33 cellular contexts compared by ENCODE assay signal in the genomic region with DNA sequence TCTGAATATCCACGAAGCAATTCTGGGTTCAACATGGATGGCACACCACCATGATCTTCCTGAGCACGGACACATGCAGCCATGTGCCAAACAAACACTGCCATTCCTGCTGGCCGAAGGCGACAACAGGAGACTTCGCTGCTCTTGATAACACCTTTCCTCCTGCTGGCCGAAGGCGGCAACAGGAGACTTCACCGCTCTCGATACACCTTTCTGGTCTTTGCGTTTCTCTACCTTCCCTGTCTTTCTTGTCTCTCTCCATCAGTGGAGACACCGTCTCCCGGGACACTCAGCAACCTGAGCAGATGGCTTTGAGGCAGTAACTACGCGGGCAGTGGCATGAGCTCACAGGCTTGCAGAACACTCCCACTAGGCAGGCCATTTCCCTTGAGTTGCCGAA. TPM values are rescaled to one million over a fixed set of nuclear protein-coding genes. Genes with fewer than 3 reads are reported as not detected.
DNase-seq lines count a peak whose midpoint lies in the region; ATAC-seq, FAIRE-seq and TF ChIP-seq lines count a peak whose summit lies in the region.
"Had no signal": no experiment of that assay in that cellular context is flagged by ENCODE, and none has a peak within 500 bp of the region (broad histone marks: within the 10 kb centered on the region; RNA-seq: fewer than 3 reads in every experiment).

No MANE protein-coding gene starts in this region.

- TF ChIP-seq EP300 in K562 (IDR thresholded peaks at IDR 0.05; ENCODE audit: low read length): no peak

- ATAC-seq in K562: peak; percentile 19; the same call in 1 of the 3 replicates
- ATAC-seq in GM18867 (IDR thresholded peaks at IDR 0.05; ENCODE audit: unreplicated experiment): no peak
- no peak for ATAC-seq in activated CD8-positive, alpha-beta T cell treated with anti-CD3 and anti-CD28 coated beads, Interleukin-2, amount 10 ng/mL, durations not matched to agents 7 days and 5 days
- ATAC-seq: activated CD4-positive, alpha-beta T cell treated with anti-CD3 and anti-CD28 coated beads for 36 hours; gastroesophageal sphincter; natural killer cell treated with Interleukin-12 subunit alpha and Interleukin-12 subunit beta and Interleukin-15 and Interleukin-18, amount 100 ng/mL, for 72 hours had no signal

- H3K27ac ChIP-seq in BLaER1 (no peak overlapping the region), K562 (ENCODE audit: extremely low read depth, low read depth, low read length) (no peak overlapping the region)
- H3K27ac ChIP-seq: C4-2B, gastroesophageal sphincter, hepatocyte, Peyer's patch, prostate gland, sigmoid colon had no signal

- H4K20me1 ChIP-seq in BLaER1: no peaks in the 10 kb centered on the region
- peaks cover 4% of the 10 kb centered on the region; the same call in 1 of the 2 replicates for H4K20me1 ChIP-seq in K562 (replicated peaks; ENCODE audit: control insufficient read depth, insufficient read depth, low read length)

- peaks cover 17% of the 10 kb centered on the region for H3K4me1 Mint-ChIP-seq in activated CD8-positive, alpha-beta T cell treated with anti-CD3 and anti-CD28 coated beads, Interleukin-2, amount 10 ng/mL, durations not matched to agents 7 days and 5 days (ENCODE audit: low read depth)

- peaks cover 91% of the 10 kb centered on the region for H3K4me1 ChIP-seq in BLaER1
- H3K4me1 ChIP-seq in K562 (replicated peaks in 1 of 2; ENCODE audit: control insufficient read depth in 2 of 2, insufficient read depth in 2 of 2, low read length in 2 of 2): peaks cover 0 to 3% of the 10 kb centered on the region in 2 experiments; a peak in 2 of 5 replicates
- H3K4me1 ChIP-seq: gastroesophageal sphincter, Peyer's patch, prostate gland, sigmoid colon had no signal

- intact Hi-C loops in K562 (cut with micrococcal nuclease): no loop called here

- no peak overlapping the region for H3K27ac Mint-ChIP-seq in activated CD8-positive, alpha-beta T cell treated with anti-CD3 and anti-CD28 coated beads, Interleukin-2, amount 10 ng/mL, durations not matched to agents 7 days and 5 days
- H3K27ac Mint-ChIP-seq: activated CD4-positive, alpha-beta T cell treated with anti-CD3 and anti-CD28 coated beads for 36 hours; activated naive CD8-positive, alpha-beta T cell treated with anti-CD3 and anti-CD28 coated beads, Interleukin-2, amount 10 ng/mL, durations not matched to agents 7 days and 5 days; natural killer cell treated with Interleukin-12 subunit alpha and Interleukin-12 subunit beta and Interleukin-15 and Interleukin-18, amount 100 ng/mL, for 72 hours had no signal

- no peak for TF ChIP-seq RAD21 in K562 (CRISPR knock-in tag; conservative IDR thresholded peaks at IDR 0.05 in 1 of 2, IDR thresholded peaks at IDR 0.05 in 1 of 2)

- H3K4me2 ChIP-seq in BLaER1 (peak overlapping the region; percentile 59), K562 (ENCODE audit: insufficient read depth, low read length) (no peak overlapping the region)
- H3K4me2 ChIP-seq: hepatocyte had no signal

- H3K79me2 ChIP-seq in K562 (ENCODE audit: control insufficient read depth, insufficient read depth, low read length): no peaks in the 10 kb centered on the region
- H3K79me2 ChIP-seq: hepatocyte had no signal

- DNase-seq in G401 (ENCODE audit: low spot score): peak; percentile 56
- DNase-seq in K562 (ENCODE audit: extremely low read depth in 1 of 4, low spot score in 3 of 4): peak in 1 of 4 experiments; percentile 10
- peak; percentile 15 for DNase-seq in left kidney (ENCODE audit: low read depth, low spot score)
- DNase-seq in SW 1271 (lab: John Stamatoyannopoulos, UW): no peak
- DNase-seq in activated CD8-positive, alpha-beta T cell treated with anti-CD3 and anti-CD28 coated beads, Interleukin-2, amount 10 ng/mL, durations not matched to agents 7 days and 5 days: no peak
- DNase-seq: activated CD4-positive, alpha-beta T cell treated with anti-CD3 and anti-CD28 coated beads for 36 hours; activated gamma-delta T cell; activated naive CD8-positive, alpha-beta T cell treated with anti-CD3 and anti-CD28 coated beads, Interleukin-2, amount 10 ng/mL, durations not matched to agents 7 days and 5 days; activated T-cell treated with anti-CD3 and anti-CD28 coated beads, Interleukin-2, amount 50 U/mL, for 1 hour; central memory CD4-positive, alpha-beta T cell; COR-L47; KG1; MG63; NCI-H1105; NCI-H1930; occipital lobe; Peyer's patch; SHP77 treated with DMSO at 0.1 percent for 48 hours; sigmoid colon; stimulated activated CD4-positive, alpha-beta T cell treated with anti-CD3 and anti-CD28 coated beads, Interleukin-12 subunit alpha, Interleukin-12 subunit beta, amount 100 ng/mL, for 4 hours; stimulated activated CD4-positive, alpha-beta T cell treated with anti-CD3 and anti-CD28 coated beads, Interleukin-2, amount 100 ng/mL, for 48 hours had no signal

- H3K4me3 Mint-ChIP-seq in activated CD8-positive, alpha-beta T cell treated with anti-CD3 and anti-CD28 coated beads, Interleukin-2, amount 10 ng/mL, durations not matched to agents 7 days and 5 days: no peak overlapping the region
- H3K4me3 Mint-ChIP-seq: activated CD4-positive, alpha-beta T cell treated with anti-CD3 and anti-CD28 coated beads for 36 hours; activated naive CD8-positive, alpha-beta T cell treated with anti-CD3 and anti-CD28 coated beads, Interleukin-2, amount 10 ng/mL, durations not matched to agents 7 days and 5 days; natural killer cell treated with Interleukin-12 subunit alpha and Interleukin-12 subunit beta and Interleukin-15 and Interleukin-18, amount 100 ng/mL, for 72 hours had no signal

- in situ Hi-C loops in G401 (cut with HindIII; ENCODE audit: low sequenced_read_pairs): no loop called here
- in situ Hi-C loops in K562 (cut with MboI): no loop called here

- H3K27me3 Mint-ChIP-seq in activated CD8-positive, alpha-beta T cell treated with anti-CD3 and anti-CD28 coated beads, Interleukin-2, amount 10 ng/mL, durations not matched to agents 7 days and 5 days (ENCODE audit: low read depth): peaks cover 24% of the 10 kb centered on the region
- H3K27me3 Mint-ChIP-seq: activated CD4-positive, alpha-beta T cell treated with anti-CD3 and anti-CD28 coated beads for 36 hours had no signal

- no peak overlapping the region for H2AFZ ChIP-seq in K562 (ENCODE audit: low read depth, low read length)
- H2AFZ ChIP-seq: hepatocyte had no signal

- H3K9me1 ChIP-seq in K562 (ENCODE audit: control insufficient read depth, insufficient read depth, low read length): peaks cover 5% of the 10 kb centered on the region

- H3K9me3 Mint-ChIP-seq in activated CD8-positive, alpha-beta T cell treated with anti-CD3 and anti-CD28 coated beads, Interleukin-2, amount 10 ng/mL, durations not matched to agents 7 days and 5 days (ENCODE audit: insufficient read depth): no peaks in the 10 kb centered on the region
- H3K9me3 Mint-ChIP-seq: activated naive CD8-positive, alpha-beta T cell treated with anti-CD3 and anti-CD28 coated beads, Interleukin-2, amount 10 ng/mL, durations not matched to agents 7 days and 5 days; natural killer cell treated with Interleukin-12 subunit alpha and Interleukin-12 subunit beta and Interleukin-15 and Interleukin-18, amount 100 ng/mL, for 72 hours had no signal

- 8% methylated on average over 15 of the region's 15 CpGs for WGBS in K562 (ENCODE audit: insufficient coverage, low coverage, missing lambda C conversion rate)

- H3K36me3 Mint-ChIP-seq in activated CD8-positive, alpha-beta T cell treated with anti-CD3 and anti-CD28 coated beads, Interleukin-2, amount 10 ng/mL, durations not matched to agents 7 days and 5 days (ENCODE audit: low read depth): no peaks in the 10 kb centered on the region
- H3K36me3 Mint-ChIP-seq: activated naive CD8-positive, alpha-beta T cell treated with anti-CD3 and anti-CD28 coated beads, Interleukin-2, amount 10 ng/mL, durations not matched to agents 7 days and 5 days; natural killer cell treated with Interleukin-12 subunit alpha and Interleukin-12 subunit beta and Interleukin-15 and Interleukin-18, amount 100 ng/mL, for 72 hours had no signal

- H3K27me3 ChIP-seq in BLaER1 (peaks cover 5% of the 10 kb centered on the region; the same call in 1 of the 2 replicates), K562 (ENCODE audit: control insufficient read depth in 2 of 2, insufficient read depth in 2 of 2, low read length in 2 of 2) (peaks cover 79 to 84% of the 10 kb centered on the region in 2 experiments)
- H3K27me3 ChIP-seq: dorsolateral prefrontal cortex, gastroesophageal sphincter, hepatocyte, MG63, Peyer's patch, sigmoid colon, tibial nerve had no signal

- H3K9me3 ChIP-seq in BLaER1 (peaks cover 10% of the 10 kb centered on the region; the same call in 1 of the 2 replicates), K562 (replicated peaks; ENCODE audit: control insufficient read depth, insufficient read depth, low read depth, low read length) (no peaks in the 10 kb centered on the region)
- H3K9me3 ChIP-seq: gastroesophageal sphincter, MG63, Peyer's patch, prostate gland, sigmoid colon, tibial nerve had no signal

- H3K36me3 ChIP-seq in BLaER1 (no peaks in the 10 kb centered on the region), K562 (ENCODE audit: control insufficient read depth, insufficient read depth, low read length) (no peaks in the 10 kb centered on the region)
- H3K36me3 ChIP-seq: MG63, Peyer's patch, prostate gland had no signal

- TF ChIP-seq CTCF in K562 (IDR thresholded peaks at IDR 0.05 in 2 of 3, conservative IDR thresholded peaks at IDR 0.05 in 1 of 3; ENCODE audit: insufficient read depth in 2 of 3, low read depth in 1 of 3, low read length in 3 of 3): peak in 1 of 3 experiments; percentile 26; a peak in 1 of 6 replicates

- POLR2A ChIA-PET in K562 (lab: Yijun Ruan, JAX): interaction anchor here (1.3 to 2.2 kb wide), 2 partner anchors 27 to 38 kb away, joined by 4 to 5 read pairs; no protein-coding TSS in a partner anchor
- POLR2A ChIA-PET in activated CD8-positive, alpha-beta T cell treated with anti-CD3 and anti-CD28 coated beads, Interleukin-2, amount 10 ng/mL, durations not matched to agents 7 days and 5 days (lab: Charles Lee): no interaction called here

- no TSS peak for BruUV-seq in K562 (replicated peaks; lab: Mats Ljungman, UMichigan)

- CTCF ChIA-PET in K562 (lab: Yijun Ruan, JAX; ENCODE audit: low intra/inter-chr PET ratio): no interaction called here
- CTCF ChIA-PET in activated CD8-positive, alpha-beta T cell treated with anti-CD3 and anti-CD28 coated beads, Interleukin-2, amount 10 ng/mL, durations not matched to agents 7 days and 5 days (lab: Charles Lee): interaction anchor here (0.7 to 1.9 kb wide), 2 partner anchors 10 to 37 kb away, joined by 3 to 10 read pairs; no protein-coding TSS in a partner anchor

- TF ChIP-seq POLR2A in K562 (conservative IDR thresholded peaks at IDR 0.05): no peak

- no peak overlapping the region for H3K9ac ChIP-seq in BLaER1
- no peak overlapping the region for H3K9ac ChIP-seq in K562 (ENCODE audit: insufficient read depth in 1 of 2, low read depth in 2 of 2, low read length in 2 of 2)

- H3K4me3 ChIP-seq in BLaER1 (no peak overlapping the region), K562 (no peak overlapping the region)
- H3K4me3 ChIP-seq: dorsolateral prefrontal cortex, gastroesophageal sphincter, hepatocyte, MG63, Peyer's patch, prostate gland, sigmoid colon, tibial nerve had no signal

- FAIRE-seq in K562 (lab: Jason Lieb, UNC): peak; percentile 23
- FAIRE-seq: astrocyte, GM19239, H54 had no signal

RNA-seq across cellular contexts. Expression of a gene that starts 54.9 kb away (rescaled TPM):
- 28.7 and 37.0 TPM in 2 replicates for total RNA-seq in G401 (2014; rRNA removed; shearing (Covaris generic))
- total RNA-seq in K562 (2011; cell fraction: chromatin; rRNA removed; ENCODE audit: low replicate concordance): 21.5 and 61.7 TPM in 2 replicates
- total RNA-seq in K562 (2011; cell fraction: nucleolus; rRNA removed): 19.8 and 26.6 TPM in 2 replicates
- total RNA-seq in K562 (2011; cell fraction: nucleoplasm; rRNA removed): 29.1 and 45.8 TPM in 2 replicates
- 78.6 and 97.7 TPM in 2 replicates for total RNA-seq in K562 (2014; rRNA removed)
- total RNA-seq in K562 (2014; rRNA removed; fragmentation: Illumina TruSeq; extraction: Trizol): 132 and 145 TPM in 2 replicates
- total RNA-seq in K562 (2015; rRNA removed; fragmentation: Illumina TruSeq; extraction: Trizol): 141 and 149 TPM in 2 replicates
- 103 and 110 TPM in 2 replicates for total RNA-seq in K562 (2021)
- polyA plus RNA-seq in K562 (2011; rRNA removed): 115 and 138 TPM in 2 replicates
- 100 and 103 TPM in 2 replicates for polyA plus RNA-seq in K562 (2011; cell fraction: cytosol; rRNA removed)
- polyA plus RNA-seq in K562 (2011; cell fraction: nucleus; rRNA removed): 48.3 and 68.3 TPM in 2 replicates
- 93.8 and 104 TPM in 2 replicates for polyA plus RNA-seq in K562 (2012)
- 148 and 185 TPM in 2 replicates for polyA plus RNA-seq in K562 (2014; fragmentation: Illumina TruSeq; extraction: Trizol)
- 100 to 1,000 TPM; 138 to 144 TPM for polyA plus RNA-seq in K562 (2014; fragmentation: Nextera tagmentation; extraction: Ambion mirVana)
- polyA plus RNA-seq in K562 (2014; rRNA removed): 113 and 114 TPM in 2 replicates
- polyA minus RNA-seq in K562 (2011; rRNA and poly(A)+ RNA removed): 54.6 and 59.0 TPM in 2 replicates
- 18.7 and 38.7 TPM in 2 replicates for polyA minus RNA-seq in K562 (2011; cell fraction: cytosol; rRNA and poly(A)+ RNA removed)
- polyA minus RNA-seq in K562 (2011; cell fraction: nucleus; rRNA and poly(A)+ RNA removed): 5.8 and 14.9 TPM in 2 replicates
- total RNA-seq in activated CD8-positive, alpha-beta T cell treated with anti-CD3 and anti-CD28 coated beads, Interleukin-2, amount 10 ng/mL, durations not matched to agents 7 days and 5 days: 10 to 100 TPM; 32.8 to 36.7 TPM

Comparison
In these comparisons a context has a peak if more than half of its experiments do, and no peak if none do; other contexts are left out.
1. DNase-seq: peak in G401 (single experiment) and left kidney (single experiment); none in SW 1271 (0 of 2) and activated CD8-positive, alpha-beta T cell treated with anti-CD3 and anti-CD28 coated beads, Interleukin-2, amount 10 ng/mL, durations not matched to agents 7 days and 5 days (single experiment).